Comparison of ENCODE assay signal across 12 cellular contexts in genomic region chr15:74773731-74774252, GRCh38. TPM values are rescaled to one million over a fixed set of nuclear protein-coding genes. Genes with fewer than 3 reads are reported as not detected.
DNase-seq lines count a peak whose midpoint lies in the region; ATAC-seq lines count a peak whose summit lies in the region.
"Had no signal": no experiment of that assay in that cellular context is flagged by ENCODE, and none has a peak within 500 bp of the region (broad histone marks: within the 10 kb centered on the region; RNA-seq: fewer than 3 reads in every experiment).

No MANE protein-coding gene starts in this region.

- peak overlapping the region; percentile 77 for H3K27ac Mint-ChIP-seq in T-helper 17 cell

- no peaks in the 10 kb centered on the region for H3K9me3 ChIP-seq in T-helper 17 cell (ENCODE audit: control insufficient read depth, low read length, poor library complexity, severe bottlenecking)
- H3K9me3 ChIP-seq: thoracic aorta had no signal

- DNase-seq in COR-L47 (lab: John Stamatoyannopoulos, UW) (peak; percentile 34), HuH-7 (ENCODE audit: low spot score) (peak; percentile 71), T-helper 17 cell (no peak), medulla oblongata (ENCODE audit: extremely low spot score) (peak; percentile 62), NCI-H1436 treated with DMSO at 0.1 percent for 48 hours (lab: John Stamatoyannopoulos, UW) (no peak), NCI-H82 (lab: John Stamatoyannopoulos, UW) (no peak)
- no peak for DNase-seq in stimulated activated CD4-positive, alpha-beta T cell treated with anti-CD3 and anti-CD28 coated beads, Interleukin-4, amount 100 ng/mL, for 4 hours
- DNase-seq: cerebellar nuclear complex, glutamatergic neuron had no signal

- H3K36me3 Mint-ChIP-seq in T-helper 17 cell (ENCODE audit: low read depth), result no peaks in the 10 kb centered on the region

- H3K27me3 Mint-ChIP-seq in T-helper 17 cell, result peaks cover 3% of the 10 kb centered on the region

- H3K4me1 Mint-ChIP-seq in T-helper 17 cell, result peaks cover 41% of the 10 kb centered on the region

- H3K4me3 Mint-ChIP-seq in T-helper 17 cell, result no peak overlapping the region

- no peak for ATAC-seq in T-helper 17 cell
- no peak for ATAC-seq in GM21447 (IDR thresholded peaks at IDR 0.05; ENCODE audit: unreplicated experiment)

RNA-seq across cellular contexts. Expression of gene CSK, which starts 8.1 kb away (rescaled TPM):
- 100 to 1,000 TPM; 188 to 208 TPM for total RNA-seq in T-helper 17 cell

RNA-seq across cellular contexts. Expression of gene CYP1A2, which starts 25.1 kb away (rescaled TPM):
- not detected for total RNA-seq in T-helper 17 cell
- total RNA-seq: M059J, thoracic aorta had no signal

RNA-seq across cellular contexts. Expression of gene LMAN1L, which starts 38.8 kb away (rescaled TPM):
- total RNA-seq in T-helper 17 cell, result under 1 TPM; 0.82 to 0.91 TPM
- total RNA-seq: M059J, thoracic aorta had no signal

RNA-seq across cellular contexts. Expression of gene CYP1A1, which starts 48.5 kb away (rescaled TPM):
- total RNA-seq in T-helper 17 cell, result under 1 TPM in 1 of 2 donors, not detected in 1; 0.13 TPM

RNA-seq across cellular contexts. Expression of gene CPLX3, which starts 52.6 kb away (rescaled TPM):
- total RNA-seq in T-helper 17 cell, result under 1 TPM in 1 of 2 donors, not detected in 1; 0.20 TPM
- total RNA-seq: M059J, thoracic aorta had no signal

Comparison
In these comparisons a context has a peak if more than half of its experiments do, and no peak if none do; other contexts are left out.
1. DNase-seq: peak in COR-L47 (single experiment), HuH-7 (single experiment) and medulla oblongata (single experiment); none in T-helper 17 cell (0 of 3), stimulated activated CD4-positive, alpha-beta T cell treated with anti-CD3 and anti-CD28 coated beads, Interleukin-4, amount 100 ng/mL, for 4 hours (0 of 2), NCI-H1436 treated with DMSO at 0.1 percent for 48 hours (single experiment) and NCI-H82 (single experiment).